Comparison of ENCODE assay signal across 9 cellular contexts in genomic region chr12:43210437-43211197, GRCh38.
DNase-seq lines count a peak whose midpoint lies in the region; ATAC-seq, FAIRE-seq and TF ChIP-seq lines count a peak whose summit lies in the region.
"Had no signal": no experiment of that assay in that cellular context is flagged by ENCODE, and none has a peak within 500 bp of the region (broad histone marks: within the 10 kb centered on the region; RNA-seq: fewer than 3 reads in every experiment).

No MANE protein-coding gene starts in this region.

- intact Hi-C loops in heart right ventricle (cut with DNase I), result no loop called here
- intact Hi-C loops in Calu3 (cut with micrococcal nuclease; ENCODE audit: unreplicated experiment), result no loop called here
- intact Hi-C loops in kidney (cut with DNase I), result no loop called here

- H2AFZ ChIP-seq in MM.1S (ENCODE audit: low read length), result peak overlapping the region; percentile 10; the same call in 1 of the 2 replicates

- H3K79me2 ChIP-seq in MM.1S (ENCODE audit: low read length), result no peaks in the 10 kb centered on the region

- no peak for FAIRE-seq in kidney (lab: Jason Lieb, UNC)

- H3K4me1 ChIP-seq in MM.1S (ENCODE audit: low read length) (no peaks in the 10 kb centered on the region), heart right ventricle (peaks cover 0 to 8% (median 0%) of the 10 kb centered on the region in 9 donors), kidney (ENCODE audit: control insufficient read depth in 1 of 2, insufficient read depth in 1 of 2, low read depth in 1 of 2, low read length in 2 of 2) (no peaks in the 10 kb centered on the region)

- CTCF ChIA-PET in Calu3 (lab: Charles Lee), result no interaction called here

- H3K4me3 ChIP-seq in MM.1S (ENCODE audit: low read length), result no peak overlapping the region
- no peak overlapping the region for H3K4me3 ChIP-seq in heart right ventricle
- H3K4me3 ChIP-seq in kidney (ENCODE audit: low read length in 2 of 2), result no peak overlapping the region
- H3K4me3 ChIP-seq: cardiac muscle cell had no signal

- H4K20me1 ChIP-seq in MM.1S (ENCODE audit: insufficient read depth, low read length), result no peaks in the 10 kb centered on the region

- H3K36me3 Mint-ChIP-seq in Calu3 (ENCODE audit: insufficient read depth, unreplicated experiment), result no peaks in the 10 kb centered on the region

- H3K36me3 ChIP-seq in MM.1S (replicated peaks; ENCODE audit: insufficient read depth, low read length) (no peaks in the 10 kb centered on the region), heart right ventricle (no peaks in the 10 kb centered on the region), kidney (ENCODE audit: control insufficient read depth in 1 of 2, insufficient read depth in 2 of 2, low read length in 2 of 2) (no peaks in the 10 kb centered on the region)
- H3K36me3 ChIP-seq: cardiac muscle cell had no signal

- H3K27me3 ChIP-seq in MM.1S (replicated peaks; ENCODE audit: insufficient read depth, low read length) (no peaks in the 10 kb centered on the region), heart right ventricle (no peaks in the 10 kb centered on the region)
- H3K27me3 ChIP-seq: cardiac muscle cell had no signal

- H3K4me1 Mint-ChIP-seq in Calu3 (ENCODE audit: low read depth, unreplicated experiment), result no peaks in the 10 kb centered on the region

- peak overlapping the region; percentile 20; the same call in 1 of the 2 replicates for H3K4me2 ChIP-seq in MM.1S (ENCODE audit: low read depth, low read length)

- 61 to 62% methylated on average over 6 of the region's 6 CpGs for WGBS in heart right ventricle, 2 donors

- H3K9me2 ChIP-seq in MM.1S (replicated peaks; ENCODE audit: insufficient read depth, low read length), result no peaks in the 10 kb centered on the region

- no peaks in the 10 kb centered on the region for H3F3A ChIP-seq in MM.1S (ENCODE audit: insufficient read depth, low read length)

- H3K27ac ChIP-seq in MM.1S (ENCODE audit: low read length) (no peak overlapping the region), heart right ventricle (peak overlapping the region in 6 of 10 donors; percentile 49 to 78 (median 56)), kidney (ENCODE audit: low read depth in 2 of 2, low read length in 2 of 2) (no peak overlapping the region)
- H3K27ac ChIP-seq: cardiac muscle cell had no signal

- no peak overlapping the region for H3K27ac Mint-ChIP-seq in Calu3 (ENCODE audit: unreplicated experiment)

- H3K4me3 Mint-ChIP-seq in Calu3 (ENCODE audit: low read depth, unreplicated experiment), result no peak overlapping the region

- H3K9ac ChIP-seq in MM.1S (ENCODE audit: low read length) (no peak overlapping the region), kidney (ENCODE audit: low read length in 2 of 2) (no peak overlapping the region)

- TF ChIP-seq CTCF in GM10266 (IDR thresholded peaks at IDR 0.05; ENCODE audit: control insufficient read depth, insufficient read depth, low read depth, missing control alignments), result no peak
- TF ChIP-seq CTCF in MM.1S (IDR thresholded peaks at IDR 0.05; ENCODE audit: low read length), result no peak
- TF ChIP-seq CTCF in heart right ventricle (IDR thresholded peaks at IDR 0.05), result no peak
- no peak for TF ChIP-seq CTCF in Calu3 (IDR thresholded peaks at IDR 0.05; ENCODE audit: unreplicated experiment)
- no peak for TF ChIP-seq CTCF in kidney (IDR thresholded peaks at IDR 0.05; ENCODE audit: borderline replicate concordance, extremely low read depth, insufficient read depth)

- no peaks in the 10 kb centered on the region for H3K9me3 Mint-ChIP-seq in Calu3 (ENCODE audit: low read depth, unreplicated experiment)

- BruUV-seq in Calu3 (replicated peaks; lab: Mats Ljungman, UMichigan), result no TSS peak

- peak; percentile 47 for DNase-seq in GM10266 (ENCODE audit: extremely low spot score)
- DNase-seq in MM.1S, result peak; percentile 53
- peak in 1 of 2 donors; percentile 6 for DNase-seq in heart right ventricle
- no peak for DNase-seq in NCI-H510A treated with DMSO at 0.1 percent for 48 hours (lab: John Stamatoyannopoulos, UW)
- no peak for DNase-seq in activated CD4-positive, alpha-beta T cell treated with anti-CD3 and anti-CD28 coated beads for 4 hours
- no peak for DNase-seq in Calu3
- DNase-seq in kidney, result no peak

- H3K27me3 Mint-ChIP-seq in Calu3 (ENCODE audit: unreplicated experiment), result no peaks in the 10 kb centered on the region

- ATAC-seq in GM21825 (IDR thresholded peaks at IDR 0.05; ENCODE audit: unreplicated experiment) (peak; percentile 97), heart right ventricle (peak in 5 of 8 donors; percentile 41 to 80 (median 68))

- H3K9me3 ChIP-seq in MM.1S (replicated peaks; ENCODE audit: insufficient read depth, low read length) (no peaks in the 10 kb centered on the region), heart right ventricle (peaks cover 0 to 4% (median 0%) of the 10 kb centered on the region in 11 donors), kidney (ENCODE audit: control insufficient read depth in 1 of 2, low read length in 2 of 2) (no peaks in the 10 kb centered on the region)

Comparison
In these comparisons a context has a peak if more than half of its experiments do, and no peak if none do; other contexts are left out.
1. DNase-seq: peak in GM10266 (single experiment) and MM.1S (single experiment); none in NCI-H510A treated with DMSO at 0.1 percent for 48 hours (single experiment), activated CD4-positive, alpha-beta T cell treated with anti-CD3 and anti-CD28 coated beads for 4 hours (0 of 2), Calu3 (single experiment) and kidney (single experiment).
2. H3K27ac ChIP-seq: peak in heart right ventricle (6 of 10); none in MM.1S (single experiment) and kidney (0 of 2).